ENCODE assay signal across 18 cellular contexts in the genomic region with DNA sequence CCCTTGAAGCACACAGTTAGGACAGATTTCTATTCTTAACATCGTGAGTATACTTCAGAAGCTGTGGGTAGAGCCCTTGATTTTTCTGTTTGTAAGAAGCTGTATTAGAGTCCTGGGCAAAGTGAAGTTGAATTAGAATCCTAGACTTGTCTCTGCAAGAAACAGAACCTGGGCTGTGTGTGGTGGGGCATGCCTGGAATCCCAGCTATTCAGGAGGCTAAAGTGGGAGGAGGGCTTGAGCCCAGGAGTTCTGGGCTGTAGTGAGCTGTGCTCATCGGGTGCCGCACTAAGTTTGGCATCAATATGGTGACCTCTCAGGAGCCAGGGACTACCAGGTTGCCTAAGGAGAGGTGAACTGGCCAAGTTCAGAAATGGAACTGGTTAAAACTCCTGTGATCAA.
DNase-seq lines count a peak whose midpoint lies in the region; ATAC-seq and TF ChIP-seq lines count a peak whose summit lies in the region.
"Had no signal": no experiment of that assay in that cellular context is flagged by ENCODE, and none has a peak within 500 bp of the region (broad histone marks: within the 10 kb centered on the region; RNA-seq: fewer than 3 reads in every experiment).

No MANE protein-coding gene starts in this region.

- H3K36me3 Mint-ChIP-seq in Calu3 (ENCODE audit: insufficient read depth, unreplicated experiment): no peaks in the 10 kb centered on the region
- H3K36me3 Mint-ChIP-seq: CD4-positive, CD25-positive, alpha-beta regulatory T cell had no signal

- H4K5ac ChIP-seq in mesendoderm (ENCODE audit: low read length): no peak overlapping the region

- H3K4me1 Mint-ChIP-seq in Calu3 (ENCODE audit: low read depth, unreplicated experiment): peaks cover 14% of the 10 kb centered on the region
- H3K4me1 Mint-ChIP-seq: CD4-positive, CD25-positive, alpha-beta regulatory T cell had no signal

- H3K9me3 Mint-ChIP-seq in Calu3 (ENCODE audit: low read depth, unreplicated experiment): no peaks in the 10 kb centered on the region

- no peak overlapping the region for H2BK120ac ChIP-seq in mesendoderm (ENCODE audit: low read depth, low read length)

- no peak for TF ChIP-seq CTCF in Calu3 (IDR thresholded peaks at IDR 0.05; ENCODE audit: unreplicated experiment)
- TF ChIP-seq CTCF in epithelial cell of esophagus (IDR thresholded peaks at IDR 0.05; ENCODE audit: insufficient read depth, low read depth, low read length, missing control alignments): no peak

- CTCF ChIA-PET in Calu3 (lab: Charles Lee): no interaction called here

- DNase-seq in Calu3: no peak
- peak; percentile 8 for DNase-seq in NT2/D1 (ENCODE audit: low read depth, low spot score)
- peak; percentile 20 for DNase-seq in epithelial cell of esophagus (ENCODE audit: low read depth)
- DNase-seq in mesendoderm: peak; percentile 82
- no peak for DNase-seq in activated gamma-delta T cell (lab: John Stamatoyannopoulos, UW)
- DNase-seq in mucosa of gallbladder (ENCODE audit: low spot score): no peak
- DNase-seq: CD4-positive, CD25-positive, alpha-beta regulatory T cell; NCI-H1048; NCI-H1417; NCI-H1694; NCI-H2029 treated with DMSO at 0.1 percent for 48 hours; NCI-H2227 treated with DMSO at 0.1 percent for 48 hours; NCI-H526 treated with DMSO at 0.1 percent for 48 hours; SHP77 had no signal

- peak overlapping the region; percentile 10 for H2AK5ac ChIP-seq in mesendoderm (ENCODE audit: low read length)

- H4K8ac ChIP-seq in mesendoderm (ENCODE audit: low read depth, low read length): no peak overlapping the region

- H3K9ac ChIP-seq in NT2/D1 (ENCODE audit: insufficient read length, low read depth): no peak overlapping the region
- H3K9ac ChIP-seq in mesendoderm (ENCODE audit: low read length): no peak overlapping the region
- H3K9ac ChIP-seq: BLaER1 had no signal

- H3K79me1 ChIP-seq in mesendoderm (ENCODE audit: low read length): no peaks in the 10 kb centered on the region

- no peak overlapping the region for H3K23ac ChIP-seq in mesendoderm (ENCODE audit: low read length)

- no peaks in the 10 kb centered on the region for H3K36me3 ChIP-seq in NT2/D1 (ENCODE audit: insufficient read depth, insufficient read length, low read length)
- H3K36me3 ChIP-seq in mesendoderm (ENCODE audit: control insufficient read depth, insufficient read depth, low read length): no peaks in the 10 kb centered on the region
- H3K36me3 ChIP-seq: BLaER1 had no signal

- intact Hi-C loops in Calu3 (cut with micrococcal nuclease; ENCODE audit: unreplicated experiment): no loop called here

- H2BK15ac ChIP-seq in mesendoderm (replicated peaks; ENCODE audit: low read depth): no peak overlapping the region

- H3K4me1 ChIP-seq in NT2/D1 (ENCODE audit: insufficient read depth, insufficient read length): no peaks in the 10 kb centered on the region
- peaks cover 7% of the 10 kb centered on the region for H3K4me1 ChIP-seq in mesendoderm (ENCODE audit: control insufficient read depth, low read depth, low read length)
- H3K4me1 ChIP-seq: BLaER1 had no signal

- H3K27ac Mint-ChIP-seq in Calu3 (ENCODE audit: unreplicated experiment): peak overlapping the region; percentile 8
- H3K27ac Mint-ChIP-seq: CD4-positive, CD25-positive, alpha-beta regulatory T cell had no signal

- H3K27me3 ChIP-seq in NT2/D1 (ENCODE audit: insufficient read depth, insufficient read length) (no peaks in the 10 kb centered on the region), mesendoderm (ENCODE audit: insufficient read depth, low read length, poor library complexity) (no peaks in the 10 kb centered on the region)
- H3K27me3 ChIP-seq: BLaER1 had no signal

- H3K79me2 ChIP-seq in mesendoderm (ENCODE audit: control insufficient read depth, insufficient read depth, low read length): no peaks in the 10 kb centered on the region

- no peaks in the 10 kb centered on the region for H3K27me3 Mint-ChIP-seq in Calu3 (ENCODE audit: unreplicated experiment)

- no peak overlapping the region for H3K4me2 ChIP-seq in mesendoderm (ENCODE audit: low read length)
- H3K4me2 ChIP-seq: BLaER1 had no signal

- no CpG with 5 or more reads among the region's 3 CpGs for WGBS in mesendoderm (ENCODE audit: extremely low coverage, insufficient coverage, low lambda C conversion rate)

- H3K56ac ChIP-seq in mesendoderm (ENCODE audit: low read length): peak overlapping the region; percentile 57

- no peak overlapping the region for H3K4me3 Mint-ChIP-seq in Calu3 (ENCODE audit: low read depth, unreplicated experiment)

- H3K4me3 ChIP-seq in NT2/D1 (ENCODE audit: insufficient read length, low read depth) (no peak overlapping the region), epithelial cell of esophagus (ENCODE audit: low read length) (no peak overlapping the region), mesendoderm (ENCODE audit: low read length) (no peak overlapping the region)
- H3K4me3 ChIP-seq: BLaER1 had no signal

- no peak for ATAC-seq in HG02571 (IDR thresholded peaks at IDR 0.05; ENCODE audit: unreplicated experiment)
- ATAC-seq: Panc1 had no signal

- no peak overlapping the region for H3K4ac ChIP-seq in mesendoderm (ENCODE audit: low read depth, low read length)

- no TSS peak for BruUV-seq in Calu3 (replicated peaks; lab: Mats Ljungman, UMichigan)

- peak overlapping the region; percentile 57 for H2BK5ac ChIP-seq in mesendoderm (ENCODE audit: low read length)

- H3K27ac ChIP-seq in mesendoderm (ENCODE audit: low read depth, low read length): peak overlapping the region; percentile 7
- H3K27ac ChIP-seq: BLaER1, RWPE1 had no signal

- H3K18ac ChIP-seq in mesendoderm (ENCODE audit: low read length): peak overlapping the region; percentile 10

- no peaks in the 10 kb centered on the region for H3K9me3 ChIP-seq in NT2/D1 (ENCODE audit: insufficient read depth, low read length)
- H3K9me3 ChIP-seq: BLaER1 had no signal

Comparison
In these comparisons a context has a peak if more than half of its experiments do, and no peak if none do; other contexts are left out.
1. DNase-seq: peak in NT2/D1 (single experiment), epithelial cell of esophagus (single experiment) and mesendoderm (single experiment); none in Calu3 (single experiment), activated gamma-delta T cell (single experiment) and mucosa of gallbladder (single experiment).